30 cellular contexts compared by ENCODE assay signal in the genomic region with DNA sequence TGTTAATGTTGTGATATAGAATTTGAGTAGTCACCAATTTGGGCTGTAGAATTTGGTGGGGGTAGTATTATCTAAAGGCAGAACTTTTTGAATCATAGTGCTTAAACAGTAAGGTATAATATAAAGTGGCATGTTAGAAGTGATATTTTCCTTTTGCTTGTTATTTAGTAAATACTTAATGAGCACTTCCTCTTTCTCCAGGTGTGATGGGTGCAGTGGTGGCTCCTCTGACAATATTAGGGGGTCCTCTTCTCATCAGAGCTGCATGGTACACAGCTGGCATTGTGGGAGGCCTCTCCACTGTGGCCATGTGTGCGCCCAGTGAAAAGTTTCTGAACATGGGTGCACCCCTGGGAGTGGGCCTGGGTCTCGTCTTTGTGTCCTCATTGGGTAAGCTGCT. TPM values are rescaled to one million over a fixed set of nuclear protein-coding genes. Genes with fewer than 3 reads are reported as not detected.
"Had no signal": no experiment of that assay in that cellular context is flagged by ENCODE, and none has a peak within 500 bp of the region (broad histone marks: within the 10 kb centered on the region; RNA-seq: fewer than 3 reads in every experiment).

No MANE protein-coding gene starts in this region.

- H3K4me1 Mint-ChIP-seq: brain; central memory CD8-positive, alpha-beta T cell had no signal

- DNase-seq: activated CD4-positive, alpha-beta memory T cell treated with anti-CD3 and anti-CD28 coated beads for 36 hours; activated CD4-positive, alpha-beta T cell treated with anti-CD3 and anti-CD28 coated beads, Interleukin-2, amount 10 ng/mL, durations not matched to agents 7 days and 5 days; activated CD4-positive, CD25-positive, alpha-beta regulatory T cell treated with anti-CD3 and anti-CD28 coated beads, Interleukin-2, amount 50 U/mL, for 72 hours; activated CD8-positive, alpha-beta memory T cell treated with anti-CD3 and anti-CD28 coated beads, Interleukin-2, amount 50 U/mL, for 4 hours; activated gamma-delta T cell; activated T-cell treated with anti-CD3 and anti-CD28 coated beads, Interleukin-2, amount 50 U/mL, for 4 hours; amygdala; KG1; NCI-H1092 treated with DMSO at 0.1 percent for 48 hours; NCI-H1417 treated with DMSO at 0.1 percent for 48 hours; NCI-H1694; NCI-H2029; NCI-H2107; NCI-H2171 treated with DMSO at 0.1 percent for 48 hours; NCI-H226; NCI-H526 treated with DMSO at 0.1 percent for 48 hours; NCI-H82; SIG-M5; T-helper 17 cell; T-helper 9 cell had no signal

- H3K4me3 Mint-ChIP-seq: activated CD4-positive, alpha-beta memory T cell treated with anti-CD3 and anti-CD28 coated beads for 36 hours; activated CD4-positive, alpha-beta T cell treated with anti-CD3 and anti-CD28 coated beads, Interleukin-2, amount 10 ng/mL, durations not matched to agents 7 days and 5 days; activated T-cell treated with anti-CD3 and anti-CD28 coated beads, Interleukin-2, amount 50 U/mL, for 4 hours; activated T-helper 17 cell treated with anti-CD3 and anti-CD28 coated beads, Interleukin-2, amount 50 U/mL, for 72 hours; brain; central memory CD8-positive, alpha-beta T cell; T-helper 17 cell; WTC11 had no signal

- ATAC-seq: activated T-cell treated with anti-CD3 and anti-CD28 coated beads, Interleukin-2, amount 50 U/mL, for 4 hours; activated T-helper 17 cell treated with anti-CD3 and anti-CD28 coated beads, Interleukin-2, amount 50 U/mL, for 72 hours; T-helper 17 cell; WTC11 had no signal

- H3K27ac Mint-ChIP-seq: activated CD4-positive, alpha-beta memory T cell treated with anti-CD3 and anti-CD28 coated beads for 36 hours; activated CD4-positive, alpha-beta T cell treated with anti-CD3 and anti-CD28 coated beads, Interleukin-2, amount 10 ng/mL, durations not matched to agents 7 days and 5 days; activated T-helper 17 cell treated with anti-CD3 and anti-CD28 coated beads, Interleukin-2, amount 50 U/mL, for 72 hours; brain; WTC11 had no signal

- H3K27me3 Mint-ChIP-seq: activated CD4-positive, alpha-beta memory T cell treated with anti-CD3 and anti-CD28 coated beads for 36 hours; activated CD4-positive, alpha-beta T cell treated with anti-CD3 and anti-CD28 coated beads, Interleukin-2, amount 10 ng/mL, durations not matched to agents 7 days and 5 days; activated T-helper 17 cell treated with anti-CD3 and anti-CD28 coated beads, Interleukin-2, amount 50 U/mL, for 72 hours; brain; central memory CD8-positive, alpha-beta T cell; T-helper 17 cell had no signal

- H3K9me3 Mint-ChIP-seq: activated CD4-positive, alpha-beta memory T cell treated with anti-CD3 and anti-CD28 coated beads for 36 hours; activated CD4-positive, alpha-beta T cell treated with anti-CD3 and anti-CD28 coated beads, Interleukin-2, amount 10 ng/mL, durations not matched to agents 7 days and 5 days; activated T-cell treated with anti-CD3 and anti-CD28 coated beads, Interleukin-2, amount 50 U/mL, for 4 hours; activated T-helper 17 cell treated with anti-CD3 and anti-CD28 coated beads, Interleukin-2, amount 50 U/mL, for 72 hours; brain; central memory CD8-positive, alpha-beta T cell; WTC11 had no signal

- FAIRE-seq: astrocyte had no signal

RNA-seq across cellular contexts. Expression of gene GPR15LG, which starts 23.7 kb away (rescaled TPM):
- total RNA-seq: activated CD4-positive, alpha-beta memory T cell treated with anti-CD3 and anti-CD28 coated beads for 36 hours; activated CD4-positive, alpha-beta T cell treated with anti-CD3 and anti-CD28 coated beads, Interleukin-2, amount 10 ng/mL, durations not matched to agents 7 days and 5 days; activated T-cell treated with anti-CD3 and anti-CD28 coated beads, Interleukin-2, amount 50 U/mL, for 4 hours; activated T-helper 17 cell treated with anti-CD3 and anti-CD28 coated beads, Interleukin-2, amount 50 U/mL, for 72 hours; astrocyte; LHCN-M2; M059J; NCI-H460; OCI-LY7; RPMI7951; T-helper 17 cell; WTC11 had no signal

RNA-seq across cellular contexts. Expression of gene CDHR1, which starts 44.5 kb away (rescaled TPM):
- total RNA-seq: LHCN-M2, M059J, OCI-LY7, RPMI7951 had no signal
